ENCODE assay signal across 1 cellular context in genomic region chr1:243474906-243475305, GRCh38.
TF ChIP-seq lines count a peak whose summit lies in the region.

No MANE protein-coding gene starts in this region.

TF ChIP-seq in WTC11, 78 proteins besides CTCF, POLR2A, EP300 and RAD21 (continued from another document):
- TF ChIP-seq, protein P1, sequence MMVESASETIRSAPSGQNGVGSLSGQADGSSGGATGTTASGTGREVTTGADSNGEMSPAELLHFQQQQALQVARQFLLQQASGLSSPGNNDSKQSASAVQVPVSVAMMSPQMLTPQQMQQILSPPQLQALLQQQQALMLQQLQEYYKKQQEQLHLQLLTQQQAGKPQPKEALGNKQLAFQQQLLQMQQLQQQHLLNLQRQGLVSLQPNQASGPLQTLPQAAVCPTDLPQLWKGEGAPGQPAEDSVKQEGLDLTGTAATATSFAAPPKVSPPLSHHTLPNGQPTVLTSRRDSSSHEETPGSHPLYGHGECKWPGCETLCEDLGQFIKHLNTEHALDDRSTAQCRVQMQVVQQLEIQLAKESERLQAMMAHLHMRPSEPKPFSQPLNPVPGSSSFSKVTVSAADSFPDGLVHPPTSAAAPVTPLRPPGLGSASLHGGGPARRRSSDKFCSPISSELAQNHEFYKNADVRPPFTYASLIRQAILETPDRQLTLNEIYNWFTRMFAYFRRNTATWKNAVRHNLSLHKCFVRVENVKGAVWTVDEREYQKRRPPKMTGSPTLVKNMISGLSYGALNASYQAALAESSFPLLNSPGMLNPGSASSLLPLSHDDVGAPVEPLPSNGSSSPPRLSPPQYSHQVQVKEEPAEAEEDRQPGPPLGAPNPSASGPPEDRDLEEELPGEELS (CRISPR knock-in tag; IDR thresholded peaks at IDR 0.05), result no peak
- TF ChIP-seq IRF2 (CRISPR knock-in tag; IDR thresholded peaks at IDR 0.05; ENCODE audit: borderline replicate concordance, low read depth), result no peak
